ENCODE assay signal across 8 cellular contexts in the genomic region with DNA sequence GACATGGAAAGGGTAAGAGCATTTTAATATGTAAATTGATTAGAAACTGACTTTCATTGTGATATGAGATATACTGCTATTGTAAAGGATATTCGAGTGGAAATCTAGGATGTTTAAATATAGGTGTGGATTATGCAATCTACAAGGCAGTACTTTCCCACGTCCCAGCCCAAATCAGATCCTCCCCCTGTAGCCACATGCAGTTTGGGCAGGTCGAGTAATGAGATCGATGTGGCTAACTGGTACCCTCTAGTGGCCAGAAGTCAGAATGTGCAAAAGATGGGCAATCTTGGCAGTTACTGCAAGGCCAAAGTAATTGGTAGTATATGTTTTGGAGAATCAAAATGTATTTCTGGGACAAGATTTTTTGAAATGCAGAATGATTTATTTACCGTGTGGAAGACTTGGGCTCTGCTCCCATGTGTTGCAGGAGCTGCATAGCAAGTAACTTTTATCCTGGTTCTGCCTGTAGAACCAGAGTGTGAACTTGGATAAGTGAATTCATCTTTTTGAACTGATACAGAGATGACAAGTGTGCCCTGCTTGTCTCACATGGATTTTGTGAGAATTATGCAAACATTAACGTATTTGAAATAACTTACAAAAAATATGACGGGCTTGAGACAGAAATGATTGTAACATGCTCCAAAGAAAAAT.
DNase-seq lines count a peak whose midpoint lies in the region; ATAC-seq and TF ChIP-seq lines count a peak whose summit lies in the region.

No MANE protein-coding gene starts in this region.

- peak; percentile 66 for ATAC-seq in HG03095 (IDR thresholded peaks at IDR 0.05; ENCODE audit: unreplicated experiment)
- peak in 1 of 2 donors; percentile 40 for ATAC-seq in activated T-cell treated with anti-CD3 and anti-CD28 coated beads, Interleukin-2, amount 50 U/mL, for 4 hours

- H3K27me3 ChIP-seq in neural progenitor cell, result no peaks in the 10 kb centered on the region

- H3F3A ChIP-seq in neural progenitor cell (ENCODE audit: low read depth), result no peaks in the 10 kb centered on the region

- no peaks in the 10 kb centered on the region for H3K79me2 ChIP-seq in neural progenitor cell (ENCODE audit: low read depth)

- no peaks in the 10 kb centered on the region for H3K36me3 Mint-ChIP-seq in activated T-cell treated with anti-CD3 and anti-CD28 coated beads, Interleukin-2, amount 50 U/mL, for 24 hours (ENCODE audit: low read depth)
- H3K36me3 Mint-ChIP-seq in activated T-cell treated with anti-CD3 and anti-CD28 coated beads, Interleukin-2, amount 50 U/mL, for 4 hours (ENCODE audit: insufficient read depth), result no peaks in the 10 kb centered on the region
- no peaks in the 10 kb centered on the region for H3K36me3 Mint-ChIP-seq in neural progenitor cell

- no peaks in the 10 kb centered on the region for H3K9me3 ChIP-seq in neural progenitor cell (ENCODE audit: low read depth)

- H3K27ac ChIP-seq in neural progenitor cell, result no peak overlapping the region

- no peak overlapping the region for H3K4me3 ChIP-seq in fibroblast of villous mesenchyme (ENCODE audit: low read depth, low read length)
- no peak overlapping the region for H3K4me3 ChIP-seq in neural progenitor cell

- H4K20me1 ChIP-seq in neural progenitor cell (ENCODE audit: low read depth), result no peaks in the 10 kb centered on the region

- H3K9me3 Mint-ChIP-seq in activated T-cell treated with anti-CD3 and anti-CD28 coated beads, Interleukin-2, amount 50 U/mL, for 24 hours, result no peaks in the 10 kb centered on the region
- no peaks in the 10 kb centered on the region for H3K9me3 Mint-ChIP-seq in activated T-cell treated with anti-CD3 and anti-CD28 coated beads, Interleukin-2, amount 50 U/mL, for 4 hours
- no peaks in the 10 kb centered on the region for H3K9me3 Mint-ChIP-seq in neural progenitor cell

- H3K36me3 ChIP-seq in neural progenitor cell, result no peaks in the 10 kb centered on the region

- DNase-seq in activated T-cell treated with anti-CD3 and anti-CD28 coated beads for 4 hours, result peak; percentile 22
- DNase-seq in activated T-cell treated with anti-CD3 and anti-CD28 coated beads, Interleukin-2, amount 50 U/mL, for 24 hours, result no peak
- DNase-seq in NCI-H774 (lab: John Stamatoyannopoulos, UW), result peak; percentile 29
- peak; percentile 12 for DNase-seq in activated T-cell treated with anti-CD3 and anti-CD28 coated beads, Interleukin-2, amount 50 U/mL, for 4 hours
- DNase-seq in fibroblast of villous mesenchyme (ENCODE audit: low read depth), result peak; percentile 72
- peak; percentile 79 for DNase-seq in neural progenitor cell (ENCODE audit: low spot score)
- DNase-seq in ureter (ENCODE audit: low spot score), result peak; percentile 62

- H3K4me3 Mint-ChIP-seq in activated T-cell treated with anti-CD3 and anti-CD28 coated beads, Interleukin-2, amount 50 U/mL, for 24 hours, result no peak overlapping the region
- H3K4me3 Mint-ChIP-seq in activated T-cell treated with anti-CD3 and anti-CD28 coated beads, Interleukin-2, amount 50 U/mL, for 4 hours, result no peak overlapping the region
- no peak overlapping the region for H3K4me3 Mint-ChIP-seq in neural progenitor cell

- no peak overlapping the region for H2AFZ ChIP-seq in neural progenitor cell (replicated peaks)

- TF ChIP-seq CTCF in fibroblast of villous mesenchyme (IDR thresholded peaks at IDR 0.05; ENCODE audit: insufficient read depth, low read depth, low read length) (peak; percentile 88), neural progenitor cell (IDR thresholded peaks at IDR 0.05) (peak; percentile 87)

- no peaks in the 10 kb centered on the region for H3K4me1 ChIP-seq in neural progenitor cell

- no peak overlapping the region for H3K4me2 ChIP-seq in neural progenitor cell

- no peak overlapping the region for H3K27ac Mint-ChIP-seq in activated T-cell treated with anti-CD3 and anti-CD28 coated beads, Interleukin-2, amount 50 U/mL, for 24 hours
- no peak overlapping the region for H3K27ac Mint-ChIP-seq in neural progenitor cell

- peaks cover 20% of the 10 kb centered on the region for H3K27me3 Mint-ChIP-seq in activated T-cell treated with anti-CD3 and anti-CD28 coated beads, Interleukin-2, amount 50 U/mL, for 24 hours
- peaks cover 4% of the 10 kb centered on the region for H3K27me3 Mint-ChIP-seq in activated T-cell treated with anti-CD3 and anti-CD28 coated beads, Interleukin-2, amount 50 U/mL, for 4 hours (ENCODE audit: low read depth)
- no peaks in the 10 kb centered on the region for H3K27me3 Mint-ChIP-seq in neural progenitor cell (ENCODE audit: insufficient read depth, low read depth)

- H3K9ac ChIP-seq in neural progenitor cell, result no peak overlapping the region

- no peaks in the 10 kb centered on the region for H3K4me1 Mint-ChIP-seq in activated T-cell treated with anti-CD3 and anti-CD28 coated beads, Interleukin-2, amount 50 U/mL, for 24 hours (ENCODE audit: low read depth)
- no peaks in the 10 kb centered on the region for H3K4me1 Mint-ChIP-seq in activated T-cell treated with anti-CD3 and anti-CD28 coated beads, Interleukin-2, amount 50 U/mL, for 4 hours (ENCODE audit: low read depth)
- H3K4me1 Mint-ChIP-seq in neural progenitor cell, result no peaks in the 10 kb centered on the region
